In the genomic region with DNA sequence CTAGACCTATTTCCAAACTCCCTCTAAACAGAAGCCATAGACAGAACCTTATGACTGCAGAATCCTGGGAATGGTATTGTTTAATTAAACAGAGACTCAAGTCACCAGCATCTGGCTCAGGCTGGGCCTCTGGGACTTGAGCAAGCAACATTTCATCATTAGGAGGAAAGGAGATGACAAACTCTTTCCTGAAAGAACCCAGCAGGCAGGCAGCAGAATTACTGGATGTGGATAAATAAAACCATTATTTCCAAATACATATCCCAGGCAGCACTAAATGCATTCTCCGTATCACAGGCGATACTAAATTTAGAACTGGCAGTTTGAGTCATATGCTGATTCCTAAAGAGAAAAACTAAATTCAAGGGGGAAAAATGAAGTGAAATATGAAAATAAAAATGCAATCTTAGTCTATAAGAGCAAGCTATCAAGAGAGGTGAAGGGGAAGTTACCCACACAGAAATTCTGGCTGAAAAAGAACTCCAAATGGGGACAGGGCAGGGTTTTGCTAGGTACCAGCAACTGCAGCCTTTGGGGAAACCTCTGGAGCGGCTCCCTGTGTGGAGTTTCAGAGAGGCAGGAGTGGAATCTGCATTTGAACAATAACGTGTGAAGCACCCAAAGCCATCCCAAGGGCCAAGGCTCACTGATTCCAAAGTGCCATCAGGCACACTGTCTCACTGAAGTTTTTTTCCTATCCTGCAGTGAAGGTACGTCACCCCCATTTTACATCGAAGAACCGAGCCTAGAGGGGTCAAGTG, we compare ENCODE assay signal across 16 cellular contexts.
DNase-seq lines count a peak whose midpoint lies in the region; ATAC-seq and TF ChIP-seq lines count a peak whose summit lies in the region.
"Had no signal": no experiment of that assay in that cellular context is flagged by ENCODE, and none has a peak within 500 bp of the region (broad histone marks: within the 10 kb centered on the region; RNA-seq: fewer than 3 reads in every experiment).

No MANE protein-coding gene starts in this region.

- DNase-seq in Right ventricle myocardium superior (peak; percentile 53), right atrium auricular region (ENCODE audit: low spot score) (no peak), endodermal cell (peak; percentile 67), iris pigment epithelial cell (ENCODE audit: low read depth) (peak; percentile 22), NCI-H2227 treated with DMSO at 0.1 percent for 48 hours (lab: John Stamatoyannopoulos, UW) (no peak)
- DNase-seq: activated CD4-positive, alpha-beta T cell treated with anti-CD3 and anti-CD28 coated beads, Interleukin-2, amount 50 U/mL, for 48 hours; activated effector memory CD4-positive, alpha-beta T cell treated with Interleukin-2 at 50 U/mL for 16 hours; cerebellar nuclear complex; DMS 273 treated with DMSO at 0.1 percent for 48 hours; NCI-H226; PC-3; upper lobe of left lung had no signal

- H3K27ac ChIP-seq in right atrium auricular region (no peak overlapping the region), endodermal cell (ENCODE audit: low read depth, low read length) (no peak overlapping the region)
- H3K27ac ChIP-seq: neural progenitor cell had no signal

- 81 to 82% methylated on average over 6 to 7 of the region's 7 CpGs for WGBS in endodermal cell (ENCODE audit: insufficient coverage in 1 of 2, insufficient read length in 1 of 2), 2 experiments

- no peaks in the 10 kb centered on the region for H3K36me3 ChIP-seq in right atrium auricular region
- H3K36me3 ChIP-seq in endodermal cell (ENCODE audit: control insufficient read depth, insufficient read depth, low read length) = no peaks in the 10 kb centered on the region
- H3K36me3 ChIP-seq: neural progenitor cell, upper lobe of left lung had no signal

- H3K4me1 Mint-ChIP-seq in endodermal cell = peaks cover 4% of the 10 kb centered on the region
- H3K4me1 Mint-ChIP-seq: neural progenitor cell had no signal

- no peak for TF ChIP-seq CTCF in right atrium auricular region (IDR thresholded peaks at IDR 0.05)
- TF ChIP-seq CTCF in endodermal cell (conservative IDR thresholded peaks at IDR 0.05) = no peak

- peaks cover 0 to 16% of the 10 kb centered on the region in 2 donors for H3K4me1 ChIP-seq in right atrium auricular region
- H3K4me1 ChIP-seq in endodermal cell (ENCODE audit: control insufficient read depth, insufficient read depth, low read length) = peaks cover 3% of the 10 kb centered on the region

- H3K9me3 ChIP-seq in right atrium auricular region (no peaks in the 10 kb centered on the region), endodermal cell (ENCODE audit: control insufficient read depth, low read length) (no peaks in the 10 kb centered on the region)
- H3K9me3 ChIP-seq: upper lobe of left lung had no signal

- no peak overlapping the region for H3K9ac ChIP-seq in endodermal cell (ENCODE audit: extremely low read depth, low read length, poor library complexity, severe bottlenecking)
- H3K9ac ChIP-seq: neural progenitor cell had no signal

- no peaks in the 10 kb centered on the region for H3K36me3 Mint-ChIP-seq in endodermal cell (ENCODE audit: low read depth)
- H3K36me3 Mint-ChIP-seq: neural progenitor cell had no signal

- H3K27me3 ChIP-seq in right atrium auricular region (no peaks in the 10 kb centered on the region), endodermal cell (ENCODE audit: control insufficient read depth, insufficient read depth, low read length, poor library complexity, severe bottlenecking) (no peaks in the 10 kb centered on the region)
- H3K27me3 ChIP-seq: neural progenitor cell, upper lobe of left lung had no signal

- H3K4me3 ChIP-seq in right atrium auricular region (no peak overlapping the region), endodermal cell (ENCODE audit: low read length) (no peak overlapping the region)
- H3K4me3 ChIP-seq: neural progenitor cell, upper lobe of left lung had no signal

- H3K4me3 Mint-ChIP-seq in endodermal cell = no peak overlapping the region
- H3K4me3 Mint-ChIP-seq: neural progenitor cell had no signal

- intact Hi-C loops in Right ventricle myocardium superior (cut with DNase I) = no loop called here

- H3K27ac Mint-ChIP-seq in endodermal cell = no peak overlapping the region
- H3K27ac Mint-ChIP-seq: neural progenitor cell had no signal

- no peaks in the 10 kb centered on the region for H3K27me3 Mint-ChIP-seq in endodermal cell (ENCODE audit: insufficient read depth)

- peak; percentile 73 for ATAC-seq in Right ventricle myocardium superior (ENCODE audit: poor library complexity)
- no peak for ATAC-seq in HG02642 (IDR thresholded peaks at IDR 0.05; ENCODE audit: poor library complexity, unreplicated experiment)
- no peak for ATAC-seq in GM21737 (IDR thresholded peaks at IDR 0.05; ENCODE audit: unreplicated experiment)
- no peak for ATAC-seq in HG03442 (IDR thresholded peaks at IDR 0.05; ENCODE audit: unreplicated experiment)
- ATAC-seq: PC-3 had no signal

- no peaks in the 10 kb centered on the region for H3K9me3 Mint-ChIP-seq in endodermal cell
- H3K9me3 Mint-ChIP-seq: neural progenitor cell had no signal

Comparison
In these comparisons a context has a peak if more than half of its experiments do, and no peak if none do; other contexts are left out.
1. DNase-seq: peak in Right ventricle myocardium superior (single experiment), endodermal cell (single experiment) and iris pigment epithelial cell (single experiment); none in right atrium auricular region (single experiment) and NCI-H2227 treated with DMSO at 0.1 percent for 48 hours (single experiment).